ENCODE assay signal across 10 cellular contexts in genomic region chr1:169692766-169693460, GRCh38. TPM values are rescaled to one million over a fixed set of nuclear protein-coding genes. Genes with fewer than 3 reads are reported as not detected.
DNase-seq lines count a peak whose midpoint lies in the region; ATAC-seq and TF ChIP-seq lines count a peak whose summit lies in the region.
"Had no signal": no experiment of that assay in that cellular context is flagged by ENCODE, and none has a peak within 500 bp of the region (broad histone marks: within the 10 kb centered on the region; RNA-seq: fewer than 3 reads in every experiment).

No MANE protein-coding gene starts in this region.

- peaks cover 33 to 52% (median 51%) of the 10 kb centered on the region in 5 donors for H3K36me3 Mint-ChIP-seq in naive thymus-derived CD4-positive, alpha-beta T cell

- no peaks in the 10 kb centered on the region for H3K27me3 Mint-ChIP-seq in naive thymus-derived CD4-positive, alpha-beta T cell

- peaks cover 0 to 83% (median 58%) of the 10 kb centered on the region in 7 donors for H3K4me1 Mint-ChIP-seq in naive thymus-derived CD4-positive, alpha-beta T cell

- POLR2A ChIA-PET in naive thymus-derived CD4-positive, alpha-beta T cell (lab: Charles Lee) = interaction anchor here (0.6 to 13.0 kb wide), 21 partner anchors 8 to 1792 kb away, joined by 3 to 216 read pairs (median 8); partner anchors contain the start of gene F5

- peak overlapping the region; percentile 70 for H3K27ac ChIP-seq in naive thymus-derived CD4-positive, alpha-beta T cell (ENCODE audit: low read depth, low read length)
- H3K27ac ChIP-seq in prostate gland = no peak overlapping the region
- H3K27ac ChIP-seq: brain microvascular endothelial cell had no signal

- H3K9me3 ChIP-seq in naive thymus-derived CD4-positive, alpha-beta T cell (ENCODE audit: control insufficient read depth in 2 of 3, low read length in 3 of 3) = no peaks in the 10 kb centered on the region
- no peaks in the 10 kb centered on the region for H3K9me3 ChIP-seq in prostate gland

- intact Hi-C loops in naive thymus-derived CD4-positive, alpha-beta T cell (cut with micrococcal nuclease) = loop anchor here (1.0 to 10.0 kb wide), 16 partner anchors 8 to 1351 kb away; partner anchors contain the start of genes ATP1B1 (in 1 of the 2), BLZF1 (in 1 of the 2), F5 (in 1 of the 2) and KIFAP3 (in 1 of the 2)
- intact Hi-C loops in prostate gland (cut with DNase I) = no loop called here

- peak overlapping the region in 9 of 10 donors; percentile 43 to 86 (median 71) for H3K4me3 Mint-ChIP-seq in naive thymus-derived CD4-positive, alpha-beta T cell

- peaks cover 0 to 25% (median 16%) of the 10 kb centered on the region in 3 experiments for H3K36me3 ChIP-seq in naive thymus-derived CD4-positive, alpha-beta T cell (ENCODE audit: control insufficient read depth in 2 of 3, insufficient read depth in 3 of 3, low read length in 3 of 3)
- H3K36me3 ChIP-seq in prostate gland = no peaks in the 10 kb centered on the region
- H3K36me3 ChIP-seq: brain microvascular endothelial cell had no signal

- 88% methylated on average over 4 of the region's 4 CpGs for WGBS in prostate gland

- DNase-seq in MV-4-11 (lab: John Stamatoyannopoulos, UW) (peak; percentile 61), prostate gland (ENCODE audit: low spot score) (no peak), NCI-H1105 treated with DMSO at 0.1 percent for 48 hours (lab: John Stamatoyannopoulos, UW) (no peak)
- peak in 8 of 9 donors; percentile 42 to 92 (median 84) for DNase-seq in naive thymus-derived CD4-positive, alpha-beta T cell
- DNase-seq: brain microvascular endothelial cell, foreskin fibroblast, NCI-H510A treated with DMSO at 0.1 percent for 48 hours had no signal

- ATAC-seq in GM18861 (IDR thresholded peaks at IDR 0.05; ENCODE audit: unreplicated experiment) (peak; percentile 32), HG02588 (IDR thresholded peaks at IDR 0.05; ENCODE audit: unreplicated experiment) (peak; percentile 48), HG03135 (IDR thresholded peaks at IDR 0.05; ENCODE audit: unreplicated experiment) (no peak)
- peak; percentile 82 for ATAC-seq in naive thymus-derived CD4-positive, alpha-beta T cell

- H3K4me3 ChIP-seq in naive thymus-derived CD4-positive, alpha-beta T cell (ENCODE audit: low read length) = peak overlapping the region; percentile 18
- H3K4me3 ChIP-seq in prostate gland = no peak overlapping the region

- TF ChIP-seq CTCF in prostate gland (IDR thresholded peaks at IDR 0.05) = no peak

- CTCF ChIA-PET in naive thymus-derived CD4-positive, alpha-beta T cell (lab: Charles Lee) = interaction anchor here (0.5 to 9.9 kb wide), 16 partner anchors 10 to 207 kb away, joined by 3 to 229 read pairs (median 4); partner anchors contain the start of gene F5

- H3K27ac Mint-ChIP-seq in naive thymus-derived CD4-positive, alpha-beta T cell = peak overlapping the region in 4 of 9 donors; percentile 86 to 98 (median 94)

- H3K4me1 ChIP-seq in naive thymus-derived CD4-positive, alpha-beta T cell (ENCODE audit: control insufficient read depth in 2 of 2, insufficient read depth in 2 of 2, low read length in 2 of 2) = peaks cover 88 to 92% of the 10 kb centered on the region in 2 donors
- H3K4me1 ChIP-seq in prostate gland (replicated peaks) = no peaks in the 10 kb centered on the region

- TF ChIP-seq POLR2A in prostate gland (IDR thresholded peaks at IDR 0.05) = no peak

- H3K27me3 ChIP-seq in naive thymus-derived CD4-positive, alpha-beta T cell (ENCODE audit: control insufficient read depth in 2 of 2, insufficient read depth in 2 of 2, low read length in 2 of 2) = no peaks in the 10 kb centered on the region
- no peaks in the 10 kb centered on the region for H3K27me3 ChIP-seq in prostate gland (replicated peaks; ENCODE audit: insufficient read depth)
- H3K27me3 ChIP-seq: brain microvascular endothelial cell had no signal

- peaks cover 0 to 6% (median 0%) of the 10 kb centered on the region in 11 donors for H3K9me3 Mint-ChIP-seq in naive thymus-derived CD4-positive, alpha-beta T cell

RNA-seq across cellular contexts. Expression of gene SELL, which starts 18.5 kb away (rescaled TPM):
- total RNA-seq in naive thymus-derived CD4-positive, alpha-beta T cell = 100 to 1,000 TPM; 303 to 633 (median 519) TPM
- 1,000 to 10,000 TPM; 2,291 to 2,521 TPM for polyA plus RNA-seq in naive thymus-derived CD4-positive, alpha-beta T cell
- 1 to 10 TPM; 1.3 to 4.8 TPM for total RNA-seq in prostate gland

RNA-seq across cellular contexts. Expression of gene SELE, which starts 41.0 kb away (rescaled TPM):
- not detected for total RNA-seq in naive thymus-derived CD4-positive, alpha-beta T cell
- polyA plus RNA-seq in naive thymus-derived CD4-positive, alpha-beta T cell = not detected
- total RNA-seq in prostate gland = 1 to 10 TPM; 1.7 to 3.0 TPM

Comparison
In these comparisons a context has a peak if more than half of its experiments do, and no peak if none do; other contexts are left out.
1. DNase-seq: peak in MV-4-11 (single experiment) and naive thymus-derived CD4-positive, alpha-beta T cell (8 of 9); none in prostate gland (single experiment) and NCI-H1105 treated with DMSO at 0.1 percent for 48 hours (single experiment).
2. RNA of gene SELL, which starts 18.5 kb away (total RNA-seq): 303 to 633 TPM in naive thymus-derived CD4-positive, alpha-beta T cell; 1.3 to 4.8 TPM in prostate gland; every median in the first group is over 10 times any median in the second.